Comparison of ENCODE assay signal across 29 cellular contexts in the genomic region with DNA sequence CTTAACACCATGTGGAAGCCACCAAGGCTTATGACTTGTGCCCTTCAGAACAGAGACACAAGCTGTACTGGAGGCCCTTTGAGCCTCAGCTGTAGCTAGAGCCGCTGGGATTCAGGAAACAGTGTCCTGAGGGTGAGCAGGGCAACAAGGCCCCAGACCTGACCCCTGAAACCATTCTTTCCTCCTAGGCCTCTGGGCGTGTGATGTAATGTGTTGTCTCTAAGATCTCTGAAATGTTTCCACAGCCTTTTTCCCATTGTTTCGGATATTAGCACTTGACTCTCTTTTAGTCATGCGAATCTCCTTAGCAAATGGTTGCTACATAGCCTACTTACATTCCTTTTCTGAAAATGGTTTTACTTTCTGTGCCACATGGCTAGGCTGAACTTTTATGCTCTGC.
"Had no signal": no experiment of that assay in that cellular context is flagged by ENCODE, and none has a peak within 500 bp of the region (broad histone marks: within the 10 kb centered on the region; RNA-seq: fewer than 3 reads in every experiment).

No MANE protein-coding gene starts in this region.

- H3K4me2 ChIP-seq: neural progenitor cell had no signal

- H3K9me3 Mint-ChIP-seq: neural progenitor cell; stimulated activated naive CD8-positive, alpha-beta T cell treated with anti-CD3 and anti-CD28 coated beads, Interleukin-15, amount 100 ng/mL, for 72 hours had no signal

- H3K27ac ChIP-seq: neural progenitor cell, ovary, parathyroid adenoma, psoas muscle, right lobe of liver, sigmoid colon, suprapubic skin, testis, tibial artery, transverse colon, upper lobe of left lung, vagina had no signal

- H3K4me1 Mint-ChIP-seq: naive thymus-derived CD8-positive, alpha-beta T cell; nephron; neural progenitor cell; stimulated activated memory B cell treated with anti-CD40 and anti-IgM and Interleukin-4, amounts not matched to agents 10 μg/mL and 1 μg/mL and 100 μg/mL, for 72 hours; stimulated activated naive CD8-positive, alpha-beta T cell treated with anti-CD3 and anti-CD28 coated beads, Interleukin-15, amount 100 ng/mL, for 72 hours had no signal

- H3K79me2 ChIP-seq: parathyroid adenoma had no signal

- H3K9me3 ChIP-seq: psoas muscle, right lobe of liver, sigmoid colon, suprapubic skin, testis, tibial artery, transverse colon, upper lobe of left lung, vagina had no signal

- H3K4me3 Mint-ChIP-seq: naive thymus-derived CD8-positive, alpha-beta T cell; nephron; neural progenitor cell; stimulated activated memory B cell treated with anti-CD40 and anti-IgM and Interleukin-4, amounts not matched to agents 10 μg/mL and 1 μg/mL and 100 μg/mL, for 72 hours; stimulated activated naive CD8-positive, alpha-beta T cell treated with anti-CD3 and anti-CD28 coated beads, Interleukin-15, amount 100 ng/mL, for 72 hours had no signal

- H3K9ac ChIP-seq: neural progenitor cell, parathyroid adenoma had no signal

- H3K4me1 ChIP-seq: neural progenitor cell, parathyroid adenoma, psoas muscle, right lobe of liver, sigmoid colon, suprapubic skin, testis, tibial artery, upper lobe of left lung, vagina had no signal

- H3K36me3 ChIP-seq: neural progenitor cell, ovary, right lobe of liver, sigmoid colon, suprapubic skin, tibial artery, transverse colon, upper lobe of left lung, vagina had no signal

- H3K36me3 Mint-ChIP-seq: naive thymus-derived CD8-positive, alpha-beta T cell; neural progenitor cell; stimulated activated memory B cell treated with anti-CD40 and anti-IgM and Interleukin-4, amounts not matched to agents 10 μg/mL and 1 μg/mL and 100 μg/mL, for 72 hours had no signal

- H2AFZ ChIP-seq: neural progenitor cell, parathyroid adenoma had no signal

- DNase-seq: naive thymus-derived CD8-positive, alpha-beta T cell; occipital lobe; ovary; posterior cingulate gyrus; psoas muscle; right cardiac atrium; right lobe of liver; sigmoid colon; small intestine; stimulated activated CD4-positive, alpha-beta T cell treated with anti-CD3 and anti-CD28 coated beads, Interleukin-15, amount 100 ng/mL, for 24 hours; stimulated activated CD4-positive, alpha-beta T cell treated with anti-CD3 and anti-CD28 coated beads, Interleukin-4, amount 100 ng/mL, for 1 hour; stimulated activated CD4-positive, alpha-beta T cell treated with anti-CD3 and anti-CD28 coated beads, Interleukin-4, amount 100 ng/mL, for 4 hours; stimulated activated CD8-positive, alpha-beta memory T cell treated with anti-CD3 and anti-CD28 coated beads, Interleukin-4, amount 100 ng/mL, for 48 hours; stimulated activated naive CD4-positive, alpha-beta T cell; stimulated activated naive CD8-positive, alpha-beta T cell treated with anti-CD3 and anti-CD28 coated beads, Interleukin-15, amount 100 ng/mL, for 72 hours; stimulated activated naive CD8-positive, alpha-beta T cell treated with anti-CD3 and anti-CD28 coated beads, Interleukin-15, Interleukin-2, amounts not matched to agents 100 U/mL and 50 U/mL, for 24 hours; substantia nigra; testis; tibial artery; transverse colon; upper lobe of left lung had no signal

- H3K27me3 ChIP-seq: neural progenitor cell, ovary, right lobe of liver, sigmoid colon, testis, tibial artery, transverse colon, upper lobe of left lung, vagina had no signal

- ATAC-seq: naive thymus-derived CD8-positive, alpha-beta T cell; psoas muscle; right cardiac atrium; right lobe of liver; stimulated activated memory B cell treated with anti-CD40 and anti-IgM and Interleukin-4, amounts not matched to agents 10 μg/mL and 1 μg/mL and 100 μg/mL, for 72 hours; stimulated activated naive CD8-positive, alpha-beta T cell treated with anti-CD3 and anti-CD28 coated beads, Interleukin-15, amount 100 ng/mL, for 72 hours; stimulated activated naive CD8-positive, alpha-beta T cell treated with anti-CD3 and anti-CD28 coated beads, Interleukin-15, Interleukin-2, amounts not matched to agents 100 U/mL and 50 U/mL, for 24 hours had no signal

- H3K27ac Mint-ChIP-seq: naive thymus-derived CD8-positive, alpha-beta T cell; nephron; neural progenitor cell; progenitor cell of endocrine pancreas; stimulated activated memory B cell treated with anti-CD40 and anti-IgM and Interleukin-4, amounts not matched to agents 10 μg/mL and 1 μg/mL and 100 μg/mL, for 72 hours had no signal

- H3K4me3 ChIP-seq: neural progenitor cell, ovary, psoas muscle, right lobe of liver, sigmoid colon, suprapubic skin, testis, tibial artery, transverse colon, upper lobe of left lung, vagina had no signal

- FAIRE-seq: small intestine, urothelium cell line had no signal

- H3K27me3 Mint-ChIP-seq: progenitor cell of endocrine pancreas had no signal
